1 cellular context compared by ENCODE assay signal in the genomic region with DNA sequence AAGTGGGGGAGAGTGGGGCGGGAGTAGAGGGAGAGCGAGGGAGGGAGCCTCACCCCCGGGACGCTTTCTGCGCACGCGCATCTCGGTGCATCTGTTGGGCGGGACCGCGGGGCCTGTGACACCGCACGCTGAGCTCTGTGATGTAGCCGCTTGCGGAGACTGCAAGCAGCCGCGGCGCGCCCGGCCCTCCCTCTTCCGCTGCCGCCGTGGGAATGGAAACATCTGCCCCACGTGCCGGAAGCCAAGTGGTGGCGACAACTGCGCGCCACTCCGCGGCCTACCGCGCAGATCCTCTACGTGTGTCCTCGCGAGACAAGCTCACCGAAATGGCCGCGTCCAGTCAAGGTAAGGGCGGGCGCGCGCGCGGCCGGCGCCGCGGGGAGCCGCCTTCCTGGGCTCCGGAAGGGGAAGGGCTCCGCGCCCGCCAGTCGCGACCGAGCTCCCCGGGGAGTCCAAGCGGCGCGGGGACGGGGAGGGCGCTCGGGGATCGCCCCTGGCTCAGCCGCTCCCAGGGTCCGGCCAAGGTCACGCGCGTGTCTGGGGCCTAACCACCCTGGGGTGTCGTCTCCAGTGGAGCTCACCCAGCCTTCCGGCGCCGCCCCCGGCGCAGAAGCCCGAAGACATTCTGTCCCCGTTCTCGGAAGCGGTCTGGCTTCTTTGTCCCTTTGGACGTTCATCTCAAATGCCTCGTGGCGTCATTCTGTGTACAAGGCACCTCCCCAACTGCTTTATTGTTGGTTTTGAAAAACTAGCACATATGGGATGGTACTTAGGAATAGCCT.
TF ChIP-seq lines count a peak whose summit lies in the region.

A gene with protein sequence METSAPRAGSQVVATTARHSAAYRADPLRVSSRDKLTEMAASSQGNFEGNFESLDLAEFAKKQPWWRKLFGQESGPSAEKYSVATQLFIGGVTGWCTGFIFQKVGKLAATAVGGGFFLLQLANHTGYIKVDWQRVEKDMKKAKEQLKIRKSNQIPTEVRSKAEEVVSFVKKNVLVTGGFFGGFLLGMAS (plus strand): TSS at position 118 of the 782 bp plus-strand sequence. CDS start 95 bp downstream, at position 213.

TF ChIP-seq in GM12878, 131 proteins besides CTCF, POLR2A, EP300 and RAD21 (continued from another document and continues in another):
- TF ChIP-seq HSF1 (IDR thresholded peaks at IDR 0.05; ENCODE audit: low read depth, low read length) (no peak), SUZ12 (IDR thresholded peaks at IDR 0.05; ENCODE audit: unreplicated experiment) (no peak), PML (IDR thresholded peaks at IDR 0.05; ENCODE audit: low read length) (peak; percentile 59; the same call in 1 of the 2 replicates), CREM (IDR thresholded peaks at IDR 0.05; ENCODE audit: low read depth) (peak; percentile 82; the same call in 1 of the 2 replicates), SIX5 (IDR thresholded peaks at IDR 0.05; ENCODE audit: low read depth, low read length, severe bottlenecking) (no peak), YBX1 (IDR thresholded peaks at IDR 0.05) (no peak), EGR1 (IDR thresholded peaks at IDR 0.05; ENCODE audit: borderline replicate concordance in 1 of 2, low read depth in 2 of 2, low read length in 2 of 2) (no peak), EED (IDR thresholded peaks at IDR 0.05; ENCODE audit: low read depth) (no peak), RAD51 (IDR thresholded peaks at IDR 0.05) (peak; percentile 64; the same call in 1 of the 2 replicates), GATAD2B (conservative IDR thresholded peaks at IDR 0.05; ENCODE audit: low read depth) (peak; percentile 92), ZBTB40 (IDR thresholded peaks at IDR 0.05; ENCODE audit: borderline replicate concordance) (peak; percentile 46; the same call in 1 of the 2 replicates), WRNIP1 (IDR thresholded peaks at IDR 0.05; ENCODE audit: borderline replicate concordance, low read depth, low read length) (no peak), KLF5 (IDR thresholded peaks at IDR 0.05; ENCODE audit: partially characterized antibody) (peak; percentile 76), TBL1XR1 (IDR thresholded peaks at IDR 0.05; ENCODE audit: low read depth, low read length) (no peak), ETV6 (conservative IDR thresholded peaks at IDR 0.05 in 1 of 2, IDR thresholded peaks at IDR 0.05 in 1 of 2; ENCODE audit: borderline replicate concordance in 1 of 2, low read depth in 1 of 2) (no peak), CHD1 (IDR thresholded peaks at IDR 0.05; ENCODE audit: low read depth, low read length) (no peak), HDAC6 (IDR thresholded peaks at IDR 0.05; ENCODE audit: unreplicated experiment) (no peak), NRF1 (conservative IDR thresholded peaks at IDR 0.05; ENCODE audit: low read depth, low read length) (peak; percentile 26; the same call in 1 of the 2 replicates), CEBPZ (IDR thresholded peaks at IDR 0.05; ENCODE audit: low read depth, low read length) (no peak), PRDM15 (CRISPR knock-in tag; IDR thresholded peaks at IDR 0.05) (no peak), BHLHE40 (IDR thresholded peaks at IDR 0.05; ENCODE audit: borderline replicate concordance in 1 of 2, low read depth in 2 of 2, low read length in 1 of 2) (peak; percentile 70 to 94), RCOR1 (conservative IDR thresholded peaks at IDR 0.05; ENCODE audit: low read depth, low read length) (no peak), RFX5 (IDR thresholded peaks at IDR 0.05; ENCODE audit: low read depth, low read length) (no peak), CHD2 (IDR thresholded peaks at IDR 0.05; ENCODE audit: borderline replicate concordance, low read depth, low read length) (peak; percentile 96), DPF2 (IDR thresholded peaks at IDR 0.05) (peak; percentile 75), BRCA1 (IDR thresholded peaks at IDR 0.05; ENCODE audit: low read depth, low read length) (peak; percentile 54; the same call in 1 of the 2 replicates), STAT1 (conservative IDR thresholded peaks at IDR 0.05) (peak; percentile 84; the same call in 1 of the 2 replicates), POU2F2 (IDR thresholded peaks at IDR 0.05; ENCODE audit: borderline replicate concordance, low read depth, low read length) (peak; percentile 61; the same call in 1 of the 3 replicates), RUNX3 (IDR thresholded peaks at IDR 0.05; ENCODE audit: low read length) (peak; percentile 2; the same call in 1 of the 2 replicates), ZZZ3 (IDR thresholded peaks at IDR 0.05; ENCODE audit: control insufficient read depth, insufficient read length, low read depth) (no peak), BCL3 (IDR thresholded peaks at IDR 0.05; ENCODE audit: borderline replicate concordance, insufficient read depth, low read depth, low read length, poor library complexity, severe bottlenecking) (peak; percentile 41), ZNF274 (IDR thresholded peaks at IDR 0.05; ENCODE audit: insufficient read depth, insufficient read length) (no peak)
- TF ChIP-seq, protein P1, sequence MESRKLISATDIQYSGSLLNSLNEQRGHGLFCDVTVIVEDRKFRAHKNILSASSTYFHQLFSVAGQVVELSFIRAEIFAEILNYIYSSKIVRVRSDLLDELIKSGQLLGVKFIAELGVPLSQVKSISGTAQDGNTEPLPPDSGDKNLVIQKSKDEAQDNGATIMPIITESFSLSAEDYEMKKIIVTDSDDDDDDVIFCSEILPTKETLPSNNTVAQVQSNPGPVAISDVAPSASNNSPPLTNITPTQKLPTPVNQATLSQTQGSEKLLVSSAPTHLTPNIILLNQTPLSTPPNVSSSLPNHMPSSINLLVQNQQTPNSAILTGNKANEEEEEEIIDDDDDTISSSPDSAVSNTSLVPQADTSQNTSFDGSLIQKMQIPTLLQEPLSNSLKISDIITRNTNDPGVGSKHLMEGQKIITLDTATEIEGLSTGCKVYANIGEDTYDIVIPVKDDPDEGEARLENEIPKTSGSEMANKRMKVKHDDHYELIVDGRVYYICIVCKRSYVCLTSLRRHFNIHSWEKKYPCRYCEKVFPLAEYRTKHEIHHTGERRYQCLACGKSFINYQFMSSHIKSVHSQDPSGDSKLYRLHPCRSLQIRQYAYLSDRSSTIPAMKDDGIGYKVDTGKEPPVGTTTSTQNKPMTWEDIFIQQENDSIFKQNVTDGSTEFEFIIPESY (IDR thresholded peaks at IDR 0.05) = no peak
- TF ChIP-seq, protein P2, sequence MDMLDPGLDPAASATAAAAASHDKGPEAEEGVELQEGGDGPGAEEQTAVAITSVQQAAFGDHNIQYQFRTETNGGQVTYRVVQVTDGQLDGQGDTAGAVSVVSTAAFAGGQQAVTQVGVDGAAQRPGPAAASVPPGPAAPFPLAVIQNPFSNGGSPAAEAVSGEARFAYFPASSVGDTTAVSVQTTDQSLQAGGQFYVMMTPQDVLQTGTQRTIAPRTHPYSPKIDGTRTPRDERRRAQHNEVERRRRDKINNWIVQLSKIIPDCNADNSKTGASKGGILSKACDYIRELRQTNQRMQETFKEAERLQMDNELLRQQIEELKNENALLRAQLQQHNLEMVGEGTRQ (IDR thresholded peaks at IDR 0.05; ENCODE audit: borderline replicate concordance, low read depth, low read length) = peak; percentile 23
- TF ChIP-seq, protein P3, sequence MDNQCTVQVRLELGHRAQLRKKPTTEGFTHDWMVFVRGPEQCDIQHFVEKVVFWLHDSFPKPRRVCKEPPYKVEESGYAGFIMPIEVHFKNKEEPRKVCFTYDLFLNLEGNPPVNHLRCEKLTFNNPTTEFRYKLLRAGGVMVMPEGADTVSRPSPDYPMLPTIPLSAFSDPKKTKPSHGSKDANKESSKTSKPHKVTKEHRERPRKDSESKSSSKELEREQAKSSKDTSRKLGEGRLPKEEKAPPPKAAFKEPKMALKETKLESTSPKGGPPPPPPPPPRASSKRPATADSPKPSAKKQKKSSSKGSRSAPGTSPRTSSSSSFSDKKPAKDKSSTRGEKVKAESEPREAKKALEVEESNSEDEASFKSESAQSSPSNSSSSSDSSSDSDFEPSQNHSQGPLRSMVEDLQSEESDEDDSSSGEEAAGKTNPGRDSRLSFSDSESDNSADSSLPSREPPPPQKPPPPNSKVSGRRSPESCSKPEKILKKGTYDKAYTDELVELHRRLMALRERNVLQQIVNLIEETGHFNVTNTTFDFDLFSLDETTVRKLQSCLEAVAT (IDR thresholded peaks at IDR 0.05) = no peak
